In the genomic region with DNA sequence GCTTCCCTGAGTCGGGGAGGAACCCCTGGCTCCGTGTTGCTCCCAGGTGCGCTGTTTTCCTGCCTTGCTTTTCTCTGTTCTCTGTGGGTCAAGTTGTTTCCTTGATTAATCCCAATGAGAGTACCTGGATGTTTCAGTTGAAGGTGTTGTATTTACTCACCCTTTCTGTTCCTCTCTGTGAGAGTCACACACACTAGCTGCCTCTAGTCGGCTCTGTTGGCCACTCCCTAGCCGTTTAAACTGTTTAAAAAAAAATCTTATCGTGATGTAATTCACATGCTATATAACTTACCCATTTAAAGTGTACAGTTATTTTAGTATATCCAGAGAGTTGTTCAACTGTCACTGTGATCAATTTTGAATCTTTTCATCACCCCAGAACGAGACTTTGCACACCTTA, we compare ENCODE assay signal across 18 cellular contexts.
A peak's percentile ranks its signal among the peaks of the same experiment; 100 is the strongest.
DNase-seq lines count a peak whose midpoint lies in the region; ATAC-seq and TF ChIP-seq lines count a peak whose summit lies in the region.
"Had no signal": no experiment of that assay in that cellular context is flagged by ENCODE, and none has a peak within 500 bp of the region (broad histone marks: within the 10 kb centered on the region; RNA-seq: fewer than 3 reads in every experiment).

No MANE protein-coding gene starts in this region.

- intact Hi-C loops in left lung (cut with DNase I): no loop called here

- peak overlapping the region; percentile 25 for H3K27ac Mint-ChIP-seq in activated naive CD4-positive, alpha-beta T cell treated with anti-CD3 and anti-CD28 coated beads, Interleukin-2, amount 50 U/mL, for 24 hours
- H3K27ac Mint-ChIP-seq in activated naive CD4-positive, alpha-beta T cell treated with anti-CD3 and anti-CD28 coated beads, Interleukin-2, amount 50 U/mL, for 72 hours: no peak overlapping the region
- H3K27ac Mint-ChIP-seq in type B pancreatic cell: peak overlapping the region; percentile 20
- H3K27ac Mint-ChIP-seq: activated CD8-positive, alpha-beta memory T cell treated with anti-CD3 and anti-CD28 coated beads, Interleukin-2, amount 10 ng/mL, durations not matched to agents 7 days and 5 days; activated naive CD4-positive, alpha-beta T cell treated with anti-CD3 and anti-CD28 coated beads for 36 hours; mesothelial cell of epicardium had no signal

- H3K4me1 Mint-ChIP-seq in activated naive CD4-positive, alpha-beta T cell treated with anti-CD3 and anti-CD28 coated beads, Interleukin-2, amount 50 U/mL, for 24 hours: peaks cover 72% of the 10 kb centered on the region
- H3K4me1 Mint-ChIP-seq in type B pancreatic cell (ENCODE audit: unreplicated experiment): peaks cover 24% of the 10 kb centered on the region

- H3K4me1 ChIP-seq in RWPE2 (ENCODE audit: insufficient read depth, poor library complexity, severe bottlenecking) (peaks cover 24% of the 10 kb centered on the region), left lung (peaks cover 0 to 9% of the 10 kb centered on the region in 2 donors)
- H3K4me1 ChIP-seq: parathyroid adenoma had no signal

- no peak overlapping the region for H3K4me3 ChIP-seq in RWPE2 (ENCODE audit: severe bottlenecking)
- H3K4me3 ChIP-seq in left lung: no peak overlapping the region
- H3K4me3 ChIP-seq: cardiac muscle cell, gastroesophageal sphincter had no signal

- H3K36me3 Mint-ChIP-seq in activated naive CD4-positive, alpha-beta T cell treated with anti-CD3 and anti-CD28 coated beads, Interleukin-2, amount 50 U/mL, for 24 hours: peaks cover 18% of the 10 kb centered on the region
- peaks cover 25 to 37% of the 10 kb centered on the region in 2 donors for H3K36me3 Mint-ChIP-seq in activated naive CD4-positive, alpha-beta T cell treated with anti-CD3 and anti-CD28 coated beads, Interleukin-2, amount 50 U/mL, for 72 hours
- H3K36me3 Mint-ChIP-seq in type B pancreatic cell: peaks cover 28% of the 10 kb centered on the region

- H3K4me3 Mint-ChIP-seq in activated naive CD4-positive, alpha-beta T cell treated with anti-CD3 and anti-CD28 coated beads, Interleukin-2, amount 50 U/mL, for 24 hours: no peak overlapping the region
- no peak overlapping the region for H3K4me3 Mint-ChIP-seq in type B pancreatic cell
- H3K4me3 Mint-ChIP-seq: activated CD8-positive, alpha-beta memory T cell treated with anti-CD3 and anti-CD28 coated beads, Interleukin-2, amount 10 ng/mL, durations not matched to agents 7 days and 5 days; activated naive CD4-positive, alpha-beta T cell treated with anti-CD3 and anti-CD28 coated beads for 36 hours; mesothelial cell of epicardium had no signal

- H3K36me3 ChIP-seq in RWPE2 (ENCODE audit: low read depth) (no peaks in the 10 kb centered on the region), left lung (no peaks in the 10 kb centered on the region)
- H3K36me3 ChIP-seq: cardiac muscle cell, gastroesophageal sphincter had no signal

- no peak for DNase-seq in activated naive CD4-positive, alpha-beta T cell treated with anti-CD3 and anti-CD28 coated beads, Interleukin-2, amount 50 U/mL, for 72 hours (ENCODE audit: low spot score in 2 of 2)
- no peak for DNase-seq in RWPE2 (ENCODE audit: low spot score)
- no peak for DNase-seq in left lung
- no peak for DNase-seq in type B pancreatic cell (ENCODE audit: extremely low spot score, unreplicated experiment)
- DNase-seq in HT-29 (ENCODE audit: low spot score): no peak
- DNase-seq: 8988T; activated CD4-positive, CD25-positive, alpha-beta regulatory T cell; activated CD8-positive, alpha-beta memory T cell treated with anti-CD3 and anti-CD28 coated beads, Interleukin-2, amount 10 ng/mL, durations not matched to agents 7 days and 5 days; activated naive CD4-positive, alpha-beta T cell treated with anti-CD3 and anti-CD28 coated beads for 36 hours; HCEC 1CT; NCI-H1105 treated with DMSO at 0.1 percent for 48 hours had no signal

- H3K27ac ChIP-seq in RWPE2 (ENCODE audit: poor library complexity, severe bottlenecking): no peak overlapping the region
- no peak overlapping the region for H3K27ac ChIP-seq in left lung
- H3K27ac ChIP-seq: cardiac muscle cell, parathyroid adenoma had no signal

- peaks cover 11% of the 10 kb centered on the region for H3K9me3 Mint-ChIP-seq in activated naive CD4-positive, alpha-beta T cell treated with anti-CD3 and anti-CD28 coated beads, Interleukin-2, amount 50 U/mL, for 24 hours
- peaks cover 18 to 32% of the 10 kb centered on the region in 2 donors for H3K9me3 Mint-ChIP-seq in activated naive CD4-positive, alpha-beta T cell treated with anti-CD3 and anti-CD28 coated beads, Interleukin-2, amount 50 U/mL, for 72 hours
- H3K9me3 Mint-ChIP-seq in type B pancreatic cell: peaks cover 11% of the 10 kb centered on the region

- H3K27me3 ChIP-seq in RWPE2 (ENCODE audit: insufficient read depth, poor library complexity, severe bottlenecking) (no peaks in the 10 kb centered on the region), left lung (no peaks in the 10 kb centered on the region)
- H3K27me3 ChIP-seq: cardiac muscle cell, gastroesophageal sphincter had no signal

- TF ChIP-seq CTCF in RWPE2 (IDR thresholded peaks at IDR 0.05; ENCODE audit: poor library complexity, severe bottlenecking) (peak; percentile 23), left lung (IDR thresholded peaks at IDR 0.05) (no peak), type B pancreatic cell (conservative IDR thresholded peaks at IDR 0.05) (no peak)

- H3K9me3 ChIP-seq in RWPE2 (ENCODE audit: severe bottlenecking) (peaks cover 8% of the 10 kb centered on the region), left lung (peaks cover 0 to 22% of the 10 kb centered on the region in 2 donors)

- ATAC-seq in activated naive CD4-positive, alpha-beta T cell treated with anti-CD3 and anti-CD28 coated beads, Interleukin-2, amount 50 U/mL, for 72 hours: no peak
- ATAC-seq in RWPE2 (ENCODE audit: low read depth) (peak; percentile 15; the same call in 1 of the 3 replicates), left lung (peak; percentile 84), GM19467 (IDR thresholded peaks at IDR 0.05; ENCODE audit: unreplicated experiment) (no peak), GM21528 (IDR thresholded peaks at IDR 0.05; ENCODE audit: low FRiP score, unreplicated experiment) (no peak)
- ATAC-seq: activated CD8-positive, alpha-beta memory T cell treated with anti-CD3 and anti-CD28 coated beads, Interleukin-2, amount 10 ng/mL, durations not matched to agents 7 days and 5 days; gastroesophageal sphincter had no signal

- H3K27me3 Mint-ChIP-seq in activated naive CD4-positive, alpha-beta T cell treated with anti-CD3 and anti-CD28 coated beads, Interleukin-2, amount 50 U/mL, for 24 hours: no peaks in the 10 kb centered on the region
- H3K27me3 Mint-ChIP-seq in type B pancreatic cell: no peaks in the 10 kb centered on the region
- H3K27me3 Mint-ChIP-seq: activated CD8-positive, alpha-beta memory T cell treated with anti-CD3 and anti-CD28 coated beads, Interleukin-2, amount 10 ng/mL, durations not matched to agents 7 days and 5 days had no signal

Comparison
In these comparisons a context has a peak if more than half of its experiments do, and no peak if none do; other contexts are left out.
1. H3K27ac Mint-ChIP-seq: peak in activated naive CD4-positive, alpha-beta T cell treated with anti-CD3 and anti-CD28 coated beads, Interleukin-2, amount 50 U/mL, for 24 hours (single experiment) and type B pancreatic cell (single experiment); none in activated naive CD4-positive, alpha-beta T cell treated with anti-CD3 and anti-CD28 coated beads, Interleukin-2, amount 50 U/mL, for 72 hours (0 of 2).
2. ATAC-seq: peak in RWPE2 (single experiment) and left lung (single experiment); none in activated naive CD4-positive, alpha-beta T cell treated with anti-CD3 and anti-CD28 coated beads, Interleukin-2, amount 50 U/mL, for 72 hours (0 of 2), GM19467 (single experiment) and GM21528 (single experiment).